ENCODE assay signal across 19 cellular contexts in the genomic region with DNA sequence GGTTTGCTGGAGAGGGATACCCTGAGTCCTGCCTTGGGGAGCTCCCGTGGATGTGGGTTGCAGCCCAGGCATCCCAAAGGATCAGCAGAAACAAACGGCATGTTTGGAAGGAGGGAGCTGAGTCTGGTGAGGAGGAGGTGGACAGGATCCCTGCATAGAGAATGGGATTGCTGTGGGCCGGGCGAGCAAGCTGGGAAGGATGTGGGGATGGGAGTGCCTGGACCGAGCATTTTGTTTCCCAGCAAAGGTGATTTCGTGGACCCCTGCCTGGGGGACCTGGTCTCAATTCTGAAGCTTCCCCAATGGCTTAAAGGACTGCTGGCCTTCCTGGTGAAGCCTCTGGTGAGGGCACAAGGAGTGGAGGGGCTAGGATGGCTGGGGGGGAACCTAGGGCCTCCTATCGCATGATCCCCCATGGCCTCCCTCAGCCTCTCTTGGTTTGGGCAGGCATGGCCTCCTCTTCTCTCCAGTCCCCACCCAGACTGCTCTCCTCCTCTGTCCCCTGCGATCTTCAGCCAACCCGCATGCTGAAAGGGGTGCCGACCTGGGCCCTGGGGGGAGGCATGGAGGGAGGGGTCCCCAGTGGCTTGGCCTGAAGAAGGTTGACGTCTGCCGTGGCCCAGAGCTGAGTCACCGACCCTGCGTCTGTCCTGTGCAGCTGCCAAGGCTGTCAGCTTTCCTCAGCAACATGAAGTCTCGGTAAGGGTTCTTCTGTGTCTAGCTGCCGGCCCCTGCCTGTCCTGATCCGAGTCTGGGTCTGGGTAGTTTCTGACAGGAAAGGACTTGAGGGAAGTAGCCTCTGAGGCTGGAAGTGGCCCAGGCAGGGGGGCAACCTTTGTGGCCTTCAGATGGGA. TPM values are rescaled to one million over a fixed set of nuclear protein-coding genes. Genes with fewer than 3 reads are reported as not detected.
DNase-seq lines count a peak whose midpoint lies in the region; ATAC-seq and TF ChIP-seq lines count a peak whose summit lies in the region.
"Had no signal": no experiment of that assay in that cellular context is flagged by ENCODE, and none has a peak within 500 bp of the region (broad histone marks: within the 10 kb centered on the region; RNA-seq: fewer than 3 reads in every experiment).

No MANE protein-coding gene starts in this region.

- no peak overlapping the region for H3K4me3 Mint-ChIP-seq in stimulated activated effector memory CD8-positive, alpha-beta T cell treated with anti-CD3 and anti-CD28 coated beads, Interleukin-12 subunit alpha, Interleukin-12 subunit beta, amount 100 ng/mL, for 72 hours
- no peak overlapping the region for H3K4me3 Mint-ChIP-seq in activated CD8-positive, alpha-beta T cell treated with anti-CD3 and anti-CD28 coated beads, Interleukin-2, amount 10 ng/mL, durations not matched to agents 7 days and 5 days
- H3K4me3 Mint-ChIP-seq: CD8-positive, alpha-beta memory T cell had no signal

- intact Hi-C loops in right cardiac atrium (cut with DNase I): no loop called here
- intact Hi-C loops in left ventricle myocardium inferior (cut with micrococcal nuclease): no loop called here

- H3K4me1 ChIP-seq in right cardiac atrium (ENCODE audit: control insufficient read depth, insufficient read depth, low read length) (no peaks in the 10 kb centered on the region), left ventricle myocardium inferior (peaks cover 4% of the 10 kb centered on the region), Karpas-422 (ENCODE audit: low read length) (no peaks in the 10 kb centered on the region)

- peak in 1 of 2 donors; percentile 17 for ATAC-seq in right cardiac atrium
- no peak for ATAC-seq in stimulated activated effector memory CD8-positive, alpha-beta T cell treated with anti-CD3 and anti-CD28 coated beads, Interleukin-12 subunit alpha, Interleukin-12 subunit beta, amount 100 ng/mL, for 72 hours
- no peak for ATAC-seq in GM21381 (IDR thresholded peaks at IDR 0.05; ENCODE audit: unreplicated experiment)
- no peak for ATAC-seq in activated CD8-positive, alpha-beta T cell treated with anti-CD3 and anti-CD28 coated beads, Interleukin-2, amount 10 ng/mL, durations not matched to agents 7 days and 5 days

- H3K27me3 Mint-ChIP-seq in activated CD8-positive, alpha-beta T cell treated with anti-CD3 and anti-CD28 coated beads, Interleukin-2, amount 10 ng/mL, durations not matched to agents 7 days and 5 days (ENCODE audit: low read depth): no peaks in the 10 kb centered on the region
- H3K27me3 Mint-ChIP-seq: CD8-positive, alpha-beta memory T cell had no signal

- no peaks in the 10 kb centered on the region for H3K9me3 Mint-ChIP-seq in stimulated activated effector memory CD8-positive, alpha-beta T cell treated with anti-CD3 and anti-CD28 coated beads, Interleukin-12 subunit alpha, Interleukin-12 subunit beta, amount 100 ng/mL, for 72 hours
- no peaks in the 10 kb centered on the region for H3K9me3 Mint-ChIP-seq in activated CD8-positive, alpha-beta T cell treated with anti-CD3 and anti-CD28 coated beads, Interleukin-2, amount 10 ng/mL, durations not matched to agents 7 days and 5 days (ENCODE audit: insufficient read depth)
- H3K9me3 Mint-ChIP-seq: CD8-positive, alpha-beta memory T cell had no signal

- H3K36me3 Mint-ChIP-seq in stimulated activated effector memory CD8-positive, alpha-beta T cell treated with anti-CD3 and anti-CD28 coated beads, Interleukin-12 subunit alpha, Interleukin-12 subunit beta, amount 100 ng/mL, for 72 hours: no peaks in the 10 kb centered on the region
- H3K36me3 Mint-ChIP-seq in activated CD8-positive, alpha-beta T cell treated with anti-CD3 and anti-CD28 coated beads, Interleukin-2, amount 10 ng/mL, durations not matched to agents 7 days and 5 days (ENCODE audit: low read depth): no peaks in the 10 kb centered on the region

- no peaks in the 10 kb centered on the region for H3K9me2 ChIP-seq in Karpas-422 (replicated peaks; ENCODE audit: insufficient read depth, low read length)

- H3K4me3 ChIP-seq in right cardiac atrium (ENCODE audit: low read length) (no peak overlapping the region), left ventricle myocardium inferior (no peak overlapping the region), Karpas-422 (ENCODE audit: low read length) (no peak overlapping the region)
- H3K4me3 ChIP-seq: BLaER1, Peyer's patch had no signal

- H3K27me3 ChIP-seq in right cardiac atrium (ENCODE audit: control insufficient read depth, insufficient read depth): no peaks in the 10 kb centered on the region
- no peaks in the 10 kb centered on the region for H3K27me3 ChIP-seq in left ventricle myocardium inferior (ENCODE audit: low read depth)
- H3K27me3 ChIP-seq in Karpas-422 (ENCODE audit: low read length): no peaks in the 10 kb centered on the region; the same call in 1 of the 2 replicates
- H3K27me3 ChIP-seq: BLaER1, Peyer's patch had no signal

- H3K27ac ChIP-seq in right cardiac atrium (ENCODE audit: low read length) (no peak overlapping the region), left ventricle myocardium inferior (replicated peaks) (no peak overlapping the region), Karpas-422 (ENCODE audit: low read length) (no peak overlapping the region)
- H3K27ac ChIP-seq: 22Rv1, BLaER1, Peyer's patch had no signal

- H4K20me1 ChIP-seq in Karpas-422 (ENCODE audit: insufficient read depth, low read depth, low read length): no peaks in the 10 kb centered on the region

- peak in 2 of 3 donors; percentile 72 to 75 for DNase-seq in right cardiac atrium
- no peak for DNase-seq in left ventricle myocardium inferior
- DNase-seq in fibroblast of gingiva (ENCODE audit: low read depth): peak; percentile 17
- DNase-seq in myocyte (ENCODE audit: low read depth): peak; percentile 43
- no peak for DNase-seq in stimulated activated effector memory CD8-positive, alpha-beta T cell treated with anti-CD3 and anti-CD28 coated beads, Interleukin-12 subunit alpha, Interleukin-12 subunit beta, amount 100 ng/mL, for 72 hours (ENCODE audit: low spot score in 2 of 2)
- no peak for DNase-seq in Karpas-422
- DNase-seq in activated CD8-positive, alpha-beta T cell treated with anti-CD3 and anti-CD28 coated beads, Interleukin-2, amount 10 ng/mL, durations not matched to agents 7 days and 5 days: no peak
- DNase-seq: H7, NCI-H1092, NCI-H1694 treated with DMSO at 0.1 percent for 48 hours, NCI-H2171, NCI-H446 treated with DMSO at 0.1 percent for 48 hours, NCI-H82, Peyer's patch, SHP77 had no signal

- WGBS in right cardiac atrium: 80% methylated on average over 17 of the region's 17 CpGs

- TF ChIP-seq CTCF in left ventricle myocardium inferior (IDR thresholded peaks at IDR 0.05; ENCODE audit: borderline replicate concordance): no peak

- POLR2A ChIA-PET in activated CD8-positive, alpha-beta T cell treated with anti-CD3 and anti-CD28 coated beads, Interleukin-2, amount 10 ng/mL, durations not matched to agents 7 days and 5 days (lab: Charles Lee): interaction anchor here (0.8 kb wide), 1 partner anchor 46 kb away, joined by 3 read pairs; no protein-coding TSS in a partner anchor

- H2AFZ ChIP-seq in Karpas-422 (ENCODE audit: low read length): no peak overlapping the region

- no peaks in the 10 kb centered on the region for H3K79me2 ChIP-seq in Karpas-422 (ENCODE audit: low read length)

- H3K36me3 ChIP-seq in left ventricle myocardium inferior (peaks cover 4% of the 10 kb centered on the region), Karpas-422 (ENCODE audit: insufficient read depth, low read length) (no peaks in the 10 kb centered on the region)

- peaks cover 42% of the 10 kb centered on the region for H3K4me1 Mint-ChIP-seq in stimulated activated effector memory CD8-positive, alpha-beta T cell treated with anti-CD3 and anti-CD28 coated beads, Interleukin-12 subunit alpha, Interleukin-12 subunit beta, amount 100 ng/mL, for 72 hours
- H3K4me1 Mint-ChIP-seq in activated CD8-positive, alpha-beta T cell treated with anti-CD3 and anti-CD28 coated beads, Interleukin-2, amount 10 ng/mL, durations not matched to agents 7 days and 5 days (ENCODE audit: low read depth): peaks cover 2% of the 10 kb centered on the region

- no peak overlapping the region for H3K9ac ChIP-seq in Karpas-422 (ENCODE audit: low read length)
- H3K9ac ChIP-seq: BLaER1 had no signal

- H3K27ac Mint-ChIP-seq in stimulated activated effector memory CD8-positive, alpha-beta T cell treated with anti-CD3 and anti-CD28 coated beads, Interleukin-12 subunit alpha, Interleukin-12 subunit beta, amount 100 ng/mL, for 72 hours: peak overlapping the region; percentile 50
- H3K27ac Mint-ChIP-seq in activated CD8-positive, alpha-beta T cell treated with anti-CD3 and anti-CD28 coated beads, Interleukin-2, amount 10 ng/mL, durations not matched to agents 7 days and 5 days: no peak overlapping the region

- CTCF ChIA-PET in activated CD8-positive, alpha-beta T cell treated with anti-CD3 and anti-CD28 coated beads, Interleukin-2, amount 10 ng/mL, durations not matched to agents 7 days and 5 days (lab: Charles Lee): interaction anchor here (1.0 to 2.2 kb wide), 5 partner anchors 23 to 119 kb away, joined by 3 to 5 read pairs (median 4); no protein-coding TSS in a partner anchor

- H3K4me2 ChIP-seq in Karpas-422 (ENCODE audit: low read depth, low read length, poor library complexity, severe bottlenecking): no peak overlapping the region
- H3K4me2 ChIP-seq: BLaER1 had no signal

- H3K9me3 ChIP-seq in right cardiac atrium (ENCODE audit: control insufficient read depth, low read length) (no peaks in the 10 kb centered on the region), left ventricle myocardium inferior (replicated peaks) (no peaks in the 10 kb centered on the region), Karpas-422 (ENCODE audit: low read length) (no peaks in the 10 kb centered on the region)
- H3K9me3 ChIP-seq: BLaER1, Peyer's patch had no signal

RNA-seq across cellular contexts. Expression of a gene that starts 16.3 kb away (rescaled TPM):
- total RNA-seq in right cardiac atrium (10 to 100 TPM in 3 of 4 donors, 1 to 10 TPM in 1; 4.8 to 17.2 (median 14.7) TPM), left ventricle myocardium inferior (2.8 TPM), myocyte (0.26 TPM in 1 of 2 replicates, not detected in the other)
- polyA plus RNA-seq in right cardiac atrium: 10.4 TPM
- polyA plus RNA-seq in myocyte (2012): 0.91 TPM
- 1.3 TPM in 1 of 2 replicates, not detected in the other for total RNA-seq in Karpas-422 (2014; rRNA removed; shearing (Covaris generic); ENCODE audit: low replicate concordance)
- 1 to 10 TPM; 3.6 to 3.9 TPM for total RNA-seq in activated CD8-positive, alpha-beta T cell treated with anti-CD3 and anti-CD28 coated beads, Interleukin-2, amount 10 ng/mL, durations not matched to agents 7 days and 5 days

Comparison
In these comparisons a context has a peak if more than half of its experiments do, and no peak if none do; other contexts are left out.
1. DNase-seq: peak in right cardiac atrium (2 of 3), fibroblast of gingiva (single experiment) and myocyte (single experiment); none in left ventricle myocardium inferior (single experiment), stimulated activated effector memory CD8-positive, alpha-beta T cell treated with anti-CD3 and anti-CD28 coated beads, Interleukin-12 subunit alpha, Interleukin-12 subunit beta, amount 100 ng/mL, for 72 hours (0 of 2), Karpas-422 (single experiment) and activated CD8-positive, alpha-beta T cell treated with anti-CD3 and anti-CD28 coated beads, Interleukin-2, amount 10 ng/mL, durations not matched to agents 7 days and 5 days (single experiment).